Comparison of ENCODE assay signal across 1 cellular context in the genomic region with DNA sequence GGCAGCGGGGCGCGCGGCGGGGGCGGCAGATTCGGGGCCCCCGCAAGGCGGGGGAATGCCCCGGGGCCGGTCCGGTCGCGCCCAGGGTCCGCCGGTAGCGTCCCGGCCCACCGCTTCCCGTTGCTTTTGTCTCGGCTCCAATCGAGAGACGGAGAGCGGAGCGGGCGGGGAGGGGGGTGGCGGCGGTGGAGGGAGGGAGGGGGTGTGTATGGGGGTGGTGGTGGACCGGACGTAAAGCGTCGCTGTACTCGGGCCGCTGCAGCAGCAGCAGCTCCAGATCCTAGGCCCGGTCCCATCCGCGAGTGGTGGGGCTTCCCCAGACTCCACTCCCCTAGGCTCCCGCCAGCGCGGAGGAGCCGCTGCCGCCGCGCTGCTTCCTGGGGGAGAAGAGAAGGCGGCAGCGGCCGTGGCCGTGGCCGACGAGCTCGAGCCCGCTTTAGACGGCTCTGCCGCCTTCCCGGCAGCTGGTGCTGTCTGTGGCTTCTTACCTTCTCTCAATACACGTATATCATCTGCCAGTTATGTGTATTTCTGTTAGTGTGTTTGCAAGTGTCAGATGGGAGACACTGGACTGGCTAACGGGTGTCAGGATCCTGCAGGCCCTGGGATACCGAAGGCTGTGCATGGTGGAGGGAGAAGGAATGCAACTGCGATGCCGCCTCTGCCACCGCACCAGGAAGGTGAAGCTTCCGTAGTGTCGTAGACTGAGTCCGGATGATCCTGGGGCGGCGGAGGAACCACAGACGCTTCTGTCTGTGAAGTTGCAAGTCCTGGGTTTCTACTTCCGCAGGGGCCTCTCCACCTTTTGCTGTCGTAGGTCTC.
A peak's percentile ranks its signal among the peaks of the same experiment; 100 is the strongest.
TF ChIP-seq lines count a peak whose summit lies in the region.

No MANE protein-coding gene starts in this region.

TF ChIP-seq in HepG2, 621 proteins besides CTCF, POLR2A, EP300 and RAD21 (continued from another document):
- TF ChIP-seq, protein P1, sequence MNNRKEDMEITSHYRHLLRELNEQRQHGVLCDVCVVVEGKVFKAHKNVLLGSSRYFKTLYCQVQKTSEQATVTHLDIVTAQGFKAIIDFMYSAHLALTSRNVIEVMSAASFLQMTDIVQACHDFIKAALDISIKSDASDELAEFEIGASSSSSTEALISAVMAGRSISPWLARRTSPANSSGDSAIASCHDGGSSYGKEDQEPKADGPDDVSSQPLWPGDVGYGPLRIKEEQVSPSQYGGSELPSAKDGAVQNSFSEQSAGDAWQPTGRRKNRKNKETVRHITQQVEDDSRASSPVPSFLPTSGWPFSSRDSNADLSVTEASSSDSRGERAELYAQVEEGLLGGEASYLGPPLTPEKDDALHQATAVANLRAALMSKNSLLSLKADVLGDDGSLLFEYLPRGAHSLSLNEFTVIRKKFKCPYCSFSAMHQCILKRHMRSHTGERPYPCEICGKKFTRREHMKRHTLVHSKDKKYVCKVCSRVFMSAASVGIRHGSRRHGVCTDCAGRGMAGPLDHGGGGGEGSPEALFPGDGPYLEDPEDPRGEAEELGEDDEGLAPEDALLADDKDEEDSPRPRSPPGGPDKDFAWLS (CRISPR knock-in tag; IDR thresholded peaks at IDR 0.05; ENCODE audit: borderline replicate concordance) = no peak
- TF ChIP-seq ZBTB25 (CRISPR knock-in tag; IDR thresholded peaks at IDR 0.05) (no peak), POLR2AphosphoS5 (IDR thresholded peaks at IDR 0.05; ENCODE audit: low read depth, low read length) (peak; percentile 45; the same call in 1 of the 2 replicates), ZNF251 (CRISPR knock-in tag; IDR thresholded peaks at IDR 0.05) (no peak)
- TF ChIP-seq, protein P2, sequence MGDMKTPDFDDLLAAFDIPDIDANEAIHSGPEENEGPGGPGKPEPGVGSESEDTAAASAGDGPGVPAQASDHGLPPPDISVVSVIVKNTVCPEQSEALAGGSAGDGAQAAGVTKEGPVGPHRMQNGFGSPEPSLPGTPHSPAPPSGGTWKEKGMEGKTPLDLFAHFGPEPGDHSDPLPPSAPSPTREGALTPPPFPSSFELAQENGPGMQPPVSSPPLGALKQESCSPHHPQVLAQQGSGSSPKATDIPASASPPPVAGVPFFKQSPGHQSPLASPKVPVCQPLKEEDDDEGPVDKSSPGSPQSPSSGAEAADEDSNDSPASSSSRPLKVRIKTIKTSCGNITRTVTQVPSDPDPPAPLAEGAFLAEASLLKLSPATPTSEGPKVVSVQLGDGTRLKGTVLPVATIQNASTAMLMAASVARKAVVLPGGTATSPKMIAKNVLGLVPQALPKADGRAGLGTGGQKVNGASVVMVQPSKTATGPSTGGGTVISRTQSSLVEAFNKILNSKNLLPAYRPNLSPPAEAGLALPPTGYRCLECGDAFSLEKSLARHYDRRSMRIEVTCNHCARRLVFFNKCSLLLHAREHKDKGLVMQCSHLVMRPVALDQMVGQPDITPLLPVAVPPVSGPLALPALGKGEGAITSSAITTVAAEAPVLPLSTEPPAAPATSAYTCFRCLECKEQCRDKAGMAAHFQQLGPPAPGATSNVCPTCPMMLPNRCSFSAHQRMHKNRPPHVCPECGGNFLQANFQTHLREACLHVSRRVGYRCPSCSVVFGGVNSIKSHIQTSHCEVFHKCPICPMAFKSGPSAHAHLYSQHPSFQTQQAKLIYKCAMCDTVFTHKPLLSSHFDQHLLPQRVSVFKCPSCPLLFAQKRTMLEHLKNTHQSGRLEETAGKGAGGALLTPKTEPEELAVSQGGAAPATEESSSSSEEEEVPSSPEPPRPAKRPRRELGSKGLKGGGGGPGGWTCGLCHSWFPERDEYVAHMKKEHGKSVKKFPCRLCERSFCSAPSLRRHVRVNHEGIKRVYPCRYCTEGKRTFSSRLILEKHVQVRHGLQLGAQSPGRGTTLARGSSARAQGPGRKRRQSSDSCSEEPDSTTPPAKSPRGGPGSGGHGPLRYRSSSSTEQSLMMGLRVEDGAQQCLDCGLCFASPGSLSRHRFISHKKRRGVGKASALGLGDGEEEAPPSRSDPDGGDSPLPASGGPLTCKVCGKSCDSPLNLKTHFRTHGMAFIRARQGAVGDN (CRISPR knock-in tag; IDR thresholded peaks at IDR 0.05) = peak; percentile 63; the same call in 1 of the 2 replicates
